Comparison of ENCODE assay signal across 23 cellular contexts in the genomic region with DNA sequence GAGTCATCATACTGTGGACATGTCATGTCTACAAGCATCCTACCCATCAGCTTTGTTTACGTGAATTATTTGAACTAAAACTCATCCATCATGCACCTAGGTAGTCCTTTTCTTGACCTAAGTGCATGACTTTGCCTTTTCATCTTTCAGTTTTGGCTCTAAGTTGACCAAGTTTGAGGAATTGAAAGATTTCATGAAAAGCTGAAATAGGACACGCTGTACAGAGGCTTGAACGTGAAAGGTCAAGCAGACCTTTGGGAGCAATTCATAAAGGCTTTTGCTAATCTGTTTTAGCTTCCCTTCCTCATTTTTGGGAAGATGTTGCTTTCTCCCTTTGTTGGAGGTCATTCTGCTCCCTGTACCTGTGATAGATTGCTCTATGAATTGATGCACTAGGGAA. TPM values are rescaled to one million over a fixed set of nuclear protein-coding genes. Genes with fewer than 3 reads are reported as not detected.
"Had no signal": no experiment of that assay in that cellular context is flagged by ENCODE, and none has a peak within 500 bp of the region (broad histone marks: within the 10 kb centered on the region; RNA-seq: fewer than 3 reads in every experiment).

No MANE protein-coding gene starts in this region.

- H3K9me3 ChIP-seq: pancreas, prostate gland, stomach, testis, thyroid gland, transverse colon, upper lobe of left lung, vagina had no signal

- H3K4me3 ChIP-seq: lung, pancreas, prostate gland, skin epidermis, stomach, testis, thyroid gland, upper lobe of left lung, vagina had no signal

- H3K36me3 ChIP-seq: pancreas, prostate gland, stomach, thyroid gland, transverse colon, upper lobe of left lung, vagina had no signal

- H3K4me1 ChIP-seq: pancreas, prostate gland, testis, vagina had no signal

- H3K27ac ChIP-seq: pancreas, prostate gland, skin epidermis, stomach, testis, thyroid gland, transverse colon, upper lobe of left lung, vagina had no signal

- ATAC-seq: left lobe of liver; naive thymus-derived CD8-positive, alpha-beta T cell; pancreas; stimulated activated naive B cell treated with anti-CD40 and anti-IgM and Interleukin-4, amounts not matched to agents 10 μg/mL and 1 μg/mL and 100 μg/mL, for 72 hours; stimulated activated naive CD8-positive, alpha-beta T cell treated with anti-CD3 and anti-CD28 coated beads, Interleukin-15, Interleukin-2, amounts not matched to agents 100 U/mL and 50 U/mL, for 24 hours had no signal

- H3K27me3 ChIP-seq: pancreas, stomach, testis, thyroid gland, transverse colon, upper lobe of left lung, vagina had no signal

- DNase-seq: islet precursor cell; naive thymus-derived CD8-positive, alpha-beta T cell; nucleus accumbens; pancreas; posterior cingulate gyrus; stimulated activated CD4-positive, alpha-beta T cell treated with anti-CD3 and anti-CD28 coated beads, Interleukin-12 subunit alpha, Interleukin-12 subunit beta, amount 100 ng/mL, for 4 hours; stimulated activated CD4-positive, alpha-beta T cell treated with anti-CD3 and anti-CD28 coated beads, Interleukin-15, amount 100 ng/mL, for 24 hours; stimulated activated CD4-positive, alpha-beta T cell treated with anti-CD3 and anti-CD28 coated beads, Interleukin-2, amount 100 ng/mL, for 24 hours; stimulated activated CD4-positive, alpha-beta T cell treated with anti-CD3 and anti-CD28 coated beads, Interleukin-4, amount 100 ng/mL, for 1 hour; stimulated activated naive B cell treated with anti-CD40 and anti-IgM and Interleukin-4, amounts not matched to agents 10 μg/mL and 1 μg/mL and 100 μg/mL, for 72 hours; stimulated activated naive CD8-positive, alpha-beta T cell treated with anti-CD3 and anti-CD28 coated beads, Interleukin-15, Interleukin-2, amounts not matched to agents 100 U/mL and 50 U/mL, for 24 hours; stomach; testis; thyroid gland; transverse colon; upper lobe of left lung had no signal

RNA-seq across cellular contexts. Expression of a gene that starts 55.1 kb away (rescaled TPM):
- total RNA-seq: kidney epithelial cell; naive thymus-derived CD8-positive, alpha-beta T cell; neural crest cell; stomach; vagina had no signal
- polyA plus RNA-seq: naive thymus-derived CD8-positive, alpha-beta T cell had no signal
